In genomic region chr17:14298221-14298994, GRCh38 we compare ENCODE assay signal across 9 cellular contexts. TPM values are rescaled to one million over a fixed set of nuclear protein-coding genes. Genes with fewer than 3 reads are reported as not detected.
DNase-seq lines count a peak whose midpoint lies in the region; ATAC-seq and TF ChIP-seq lines count a peak whose summit lies in the region.
"Had no signal": no experiment of that assay in that cellular context is flagged by ENCODE, and none has a peak within 500 bp of the region (broad histone marks: within the 10 kb centered on the region; RNA-seq: fewer than 3 reads in every experiment).

No MANE protein-coding gene starts in this region.

- no peak overlapping the region for H3K4me2 ChIP-seq in mesenchymal stem cell (ENCODE audit: low read length, poor library complexity, severe bottlenecking)

- peak overlapping the region; percentile 84 for H3K9ac ChIP-seq in mesenchymal stem cell (ENCODE audit: low read length)

- DNase-seq in cardiac muscle cell (ENCODE audit: low read depth in 1 of 2, low spot score in 1 of 2) (peak; percentile 37 to 43), Right ventricle myocardium superior (no peak), breast epithelium (ENCODE audit: low spot score in 2 of 2) (no peak), mesenchymal stem cell (no peak), vagina (ENCODE audit: extremely low spot score in 2 of 2) (peak; percentile 40 to 79), SHP77 (lab: John Stamatoyannopoulos, UW) (no peak), SK-N-DZ (ENCODE audit: low spot score) (no peak)
- DNase-seq: cortex of kidney had no signal

- H2BK12ac ChIP-seq in mesenchymal stem cell (ENCODE audit: low read length in 2 of 2), result peak overlapping the region; percentile 6 to 65

- H3K9me3 ChIP-seq in cardiac muscle cell (ENCODE audit: low read depth) (no peaks in the 10 kb centered on the region), breast epithelium (no peaks in the 10 kb centered on the region), mesenchymal stem cell (ENCODE audit: control insufficient read depth, low read length) (no peaks in the 10 kb centered on the region), vagina (no peaks in the 10 kb centered on the region)

- no peaks in the 10 kb centered on the region for H3K79me1 ChIP-seq in mesenchymal stem cell (replicated peaks; ENCODE audit: low read length, poor library complexity, severe bottlenecking)

- peak overlapping the region in 1 of 2 experiments; percentile 6 for H3K4ac ChIP-seq in mesenchymal stem cell (ENCODE audit: low read depth in 1 of 2, low read length in 2 of 2)

- TF ChIP-seq CTCF in cardiac muscle cell (IDR thresholded peaks at IDR 0.05; ENCODE audit: low read depth, low read length) (no peak), breast epithelium (IDR thresholded peaks at IDR 0.05) (no peak), vagina (IDR thresholded peaks at IDR 0.05) (no peak)

- no peak overlapping the region for H4K91ac ChIP-seq in mesenchymal stem cell (ENCODE audit: low read length)

- H4K8ac ChIP-seq in mesenchymal stem cell (ENCODE audit: low read length), result peak overlapping the region; percentile 45

- H3K27ac ChIP-seq in cardiac muscle cell (no peak overlapping the region), breast epithelium (no peak overlapping the region), mesenchymal stem cell (ENCODE audit: low read length, poor library complexity, severe bottlenecking) (no peak overlapping the region), vagina (peak overlapping the region; percentile 80)

- H2BK5ac ChIP-seq in mesenchymal stem cell (ENCODE audit: low read depth, low read length, poor library complexity, severe bottlenecking), result no peak overlapping the region

- H3K36me3 ChIP-seq in cardiac muscle cell, result no peaks in the 10 kb centered on the region
- no peaks in the 10 kb centered on the region for H3K36me3 ChIP-seq in breast epithelium
- no peaks in the 10 kb centered on the region for H3K36me3 ChIP-seq in mesenchymal stem cell (ENCODE audit: control insufficient read depth in 1 of 2, insufficient read depth in 2 of 2, low read depth in 1 of 2, low read length in 2 of 2)
- no peaks in the 10 kb centered on the region for H3K36me3 ChIP-seq in vagina

- H3K14ac ChIP-seq in mesenchymal stem cell (ENCODE audit: low read length in 2 of 2), result no peak overlapping the region

- no peak for ATAC-seq in Right ventricle myocardium superior (ENCODE audit: poor library complexity)
- ATAC-seq in HG03025 (IDR thresholded peaks at IDR 0.05; ENCODE audit: low FRiP score, unreplicated experiment), result no peak

- H2AFZ ChIP-seq in mesenchymal stem cell (ENCODE audit: low read depth, low read length), result no peak overlapping the region

- H2BK15ac ChIP-seq in mesenchymal stem cell (ENCODE audit: low read depth, poor library complexity, severe bottlenecking), result no peak overlapping the region

- peak overlapping the region; percentile 57 for H2BK120ac ChIP-seq in mesenchymal stem cell (ENCODE audit: low read depth, low read length)

- no peak for TF ChIP-seq POLR2A in breast epithelium (IDR thresholded peaks at IDR 0.05)
- no peak for TF ChIP-seq POLR2A in vagina (IDR thresholded peaks at IDR 0.05)

- H3K27me3 ChIP-seq in cardiac muscle cell (peaks cover 73% of the 10 kb centered on the region), breast epithelium (peaks cover 0 to 51% of the 10 kb centered on the region in 2 donors), mesenchymal stem cell (ENCODE audit: control insufficient read depth in 1 of 2, insufficient read depth in 1 of 2, low read length in 2 of 2) (peaks cover 19 to 71% of the 10 kb centered on the region in 2 experiments), vagina (no peaks in the 10 kb centered on the region)

- intact Hi-C loops in Right ventricle myocardium superior (cut with DNase I) (no loop called here), breast epithelium (cut with DNase I; ENCODE audit: low total_unique reads) (no loop called here), vagina (cut with DNase I) (no loop called here)

- peak overlapping the region; percentile 19 to 67 for H3K18ac ChIP-seq in mesenchymal stem cell (ENCODE audit: low read depth in 1 of 2, low read length in 2 of 2)

- peak overlapping the region in 1 of 2 experiments; percentile 91 for H3K23ac ChIP-seq in mesenchymal stem cell (ENCODE audit: low read length in 2 of 2)

- H2AK5ac ChIP-seq in mesenchymal stem cell (ENCODE audit: low read length, severe bottlenecking), result no peak overlapping the region

- no peak overlapping the region for H3K4me3 ChIP-seq in cardiac muscle cell
- peak overlapping the region in 2 of 3 donors; percentile 46 to 65 for H3K4me3 ChIP-seq in breast epithelium
- peak overlapping the region in 1 of 2 experiments; percentile 100 for H3K4me3 ChIP-seq in mesenchymal stem cell (ENCODE audit: insufficient read depth in 1 of 2, low read depth in 1 of 2, low read length in 2 of 2)
- peak overlapping the region in 1 of 2 donors; percentile 33 for H3K4me3 ChIP-seq in vagina

- 15% methylated on average over 41 of the region's 43 CpGs for WGBS in mesenchymal stem cell

- H3K4me1 ChIP-seq in cardiac muscle cell (ENCODE audit: low read depth), result no peaks in the 10 kb centered on the region
- peaks cover 5 to 6% of the 10 kb centered on the region in 2 donors for H3K4me1 ChIP-seq in breast epithelium
- H3K4me1 ChIP-seq in mesenchymal stem cell (ENCODE audit: control insufficient read depth, insufficient read depth, low read depth, low read length), result peaks cover 43% of the 10 kb centered on the region
- H3K4me1 ChIP-seq in vagina, result peaks cover 45% of the 10 kb centered on the region

RNA-seq across cellular contexts. Expression of gene HS3ST3B1, which starts 2.5 kb away (rescaled TPM):
- total RNA-seq in cardiac muscle cell, result 4.9 and 7.9 TPM in 2 replicates
- polyA plus RNA-seq in cardiac muscle cell, result 2.1 and 3.9 TPM in 2 replicates
- 1.5 TPM for total RNA-seq in Right ventricle myocardium superior
- 1 to 10 TPM in 2 of 3 donors, under 1 TPM in 1; 0.96 to 3.6 (median 2.8) TPM for total RNA-seq in breast epithelium
- polyA plus RNA-seq in mesenchymal stem cell (2013, experiment 1 of 2), result 16.0 TPM
- 15.8 TPM for polyA plus RNA-seq in mesenchymal stem cell (2013, experiment 2 of 2)
- total RNA-seq in vagina, result 5.9 TPM
- polyA plus RNA-seq in SK-N-DZ (2014; cell fraction: cytosol; rRNA removed), result 0.18 TPM in 1 of 2 replicates, not detected in the other
- 0.05 and 0.18 TPM in 2 replicates for polyA plus RNA-seq in SK-N-DZ (2014; cell fraction: nucleus; rRNA removed)

Comparison
In these comparisons a context has a peak if more than half of its experiments do, and no peak if none do; other contexts are left out.
1. DNase-seq: peak in cardiac muscle cell (2 of 2) and vagina (2 of 2); none in Right ventricle myocardium superior (single experiment), breast epithelium (0 of 2), mesenchymal stem cell (single experiment), SHP77 (0 of 2) and SK-N-DZ (single experiment).